ENCODE assay signal across 8 cellular contexts in the genomic region with DNA sequence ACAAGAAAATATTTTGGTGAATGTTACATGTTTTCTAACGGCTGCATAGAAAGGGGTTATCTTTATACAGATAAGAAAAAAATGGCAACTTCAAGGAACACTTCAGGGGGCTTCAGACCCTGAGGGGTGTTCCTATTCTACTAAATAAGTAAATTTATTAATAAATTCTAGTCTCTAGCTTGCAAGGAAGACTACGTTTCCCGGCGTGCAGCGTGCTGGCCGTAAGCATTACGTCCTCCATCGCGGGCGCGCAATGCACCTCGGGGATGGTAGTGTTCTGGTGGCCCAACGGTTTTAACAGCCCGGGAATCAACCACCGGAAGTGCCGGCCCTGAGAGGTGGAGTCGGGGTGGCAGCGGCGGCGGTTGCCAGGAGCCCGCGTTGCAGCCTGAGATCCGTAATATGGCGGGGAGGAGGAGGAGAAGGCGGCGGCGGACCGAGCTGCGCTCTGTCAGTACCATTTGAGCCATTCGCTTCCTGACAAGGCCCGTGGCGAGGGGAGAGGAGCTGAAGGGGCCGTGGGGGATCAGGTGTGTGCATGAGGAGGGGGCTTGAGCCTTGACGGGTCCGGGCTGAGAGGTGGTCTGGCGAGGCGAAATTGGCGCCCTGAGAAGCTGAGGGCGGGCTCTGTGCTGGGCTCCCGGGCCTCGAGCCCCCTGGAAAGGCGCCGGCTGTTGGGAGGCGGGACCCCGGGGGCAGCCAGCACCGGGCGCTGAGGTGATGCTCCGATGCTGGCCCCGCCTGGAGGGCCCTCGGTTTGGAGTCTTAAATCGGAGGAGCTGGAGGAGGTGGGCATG. TPM values are rescaled to one million over a fixed set of nuclear protein-coding genes. Genes with fewer than 3 reads are reported as not detected.
DNase-seq lines count a peak whose midpoint lies in the region; ATAC-seq, FAIRE-seq and TF ChIP-seq lines count a peak whose summit lies in the region.

A gene with protein sequence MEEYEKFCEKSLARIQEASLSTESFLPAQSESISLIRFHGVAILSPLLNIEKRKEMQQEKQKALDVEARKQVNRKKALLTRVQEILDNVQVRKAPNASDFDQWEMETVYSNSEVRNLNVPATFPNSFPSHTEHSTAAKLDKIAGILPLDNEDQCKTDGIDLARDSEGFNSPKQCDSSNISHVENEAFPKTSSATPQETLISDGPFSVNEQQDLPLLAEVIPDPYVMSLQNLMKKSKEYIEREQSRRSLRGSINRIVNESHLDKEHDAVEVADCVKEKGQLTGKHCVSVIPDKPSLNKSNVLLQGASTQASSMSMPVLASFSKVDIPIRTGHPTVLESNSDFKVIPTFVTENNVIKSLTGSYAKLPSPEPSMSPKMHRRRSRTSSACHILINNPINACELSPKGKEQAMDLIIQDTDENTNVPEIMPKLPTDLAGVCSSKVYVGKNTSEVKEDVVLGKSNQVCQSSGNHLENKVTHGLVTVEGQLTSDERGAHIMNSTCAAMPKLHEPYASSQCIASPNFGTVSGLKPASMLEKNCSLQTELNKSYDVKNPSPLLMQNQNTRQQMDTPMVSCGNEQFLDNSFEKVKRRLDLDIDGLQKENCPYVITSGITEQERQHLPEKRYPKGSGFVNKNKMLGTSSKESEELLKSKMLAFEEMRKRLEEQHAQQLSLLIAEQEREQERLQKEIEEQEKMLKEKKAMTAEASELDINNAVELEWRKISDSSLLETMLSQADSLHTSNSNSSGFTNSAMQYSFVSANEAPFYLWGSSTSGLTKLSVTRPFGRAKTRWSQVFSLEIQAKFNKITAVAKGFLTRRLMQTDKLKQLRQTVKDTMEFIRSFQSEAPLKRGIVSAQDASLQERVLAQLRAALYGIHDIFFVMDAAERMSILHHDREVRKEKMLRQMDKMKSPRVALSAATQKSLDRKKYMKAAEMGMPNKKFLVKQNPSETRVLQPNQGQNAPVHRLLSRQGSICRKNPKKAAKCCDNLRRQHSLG (plus strand): TSS at position 384 of the 797 bp plus-strand sequence. CDS start 3,940 bp downstream, outside the sequence.

- H3K36me3 Mint-ChIP-seq in activated naive CD8-positive, alpha-beta T cell treated with anti-CD3 and anti-CD28 coated beads, Interleukin-2, amount 50 U/mL, for 24 hours (ENCODE audit: low read depth), result peaks cover 10% of the 10 kb centered on the region

- H3K36me3 ChIP-seq in cardiac muscle cell (peaks cover 6% of the 10 kb centered on the region), pancreas (peaks cover 0 to 13% (median 0%) of the 10 kb centered on the region in 3 donors), thyroid gland (peaks cover 0 to 6% of the 10 kb centered on the region in 2 donors)

- peak within 1 kb of the TSS; percentile 92 for H3K4me3 Mint-ChIP-seq in activated naive CD8-positive, alpha-beta T cell treated with anti-CD3 and anti-CD28 coated beads, Interleukin-2, amount 50 U/mL, for 24 hours

- H3K27me3 Mint-ChIP-seq in activated naive CD8-positive, alpha-beta T cell treated with anti-CD3 and anti-CD28 coated beads, Interleukin-2, amount 50 U/mL, for 24 hours, result no peaks in the 10 kb centered on the region

- peaks cover 11% of the 10 kb centered on the region for H3K4me1 ChIP-seq in cardiac muscle cell (ENCODE audit: low read depth)
- H3K4me1 ChIP-seq in pancreas, result peaks cover 11 to 22% (median 13%) of the 10 kb centered on the region in 3 donors
- peaks cover 24 to 36% of the 10 kb centered on the region in 2 donors for H3K4me1 ChIP-seq in thyroid gland

- 1% methylated on average over 47 to 51 of the region's 51 CpGs for WGBS in pancreas, 2 donors
- WGBS in thyroid gland, 2 donors, result 1% methylated on average over 37 to 41 of the region's 51 CpGs

- H3K27ac ChIP-seq in cardiac muscle cell (peak within 1 kb of the TSS; percentile 29), pancreas (peak within 1 kb of the TSS in 2 of 4 donors; percentile 24 to 38), thyroid gland (peak within 1 kb of the TSS in 1 of 3 donors; percentile 48)

- H3K9me3 ChIP-seq in cardiac muscle cell (ENCODE audit: low read depth), result no peaks in the 10 kb centered on the region
- no peaks in the 10 kb centered on the region for H3K9me3 ChIP-seq in pancreas
- no peaks in the 10 kb centered on the region for H3K9me3 ChIP-seq in thyroid gland

- H3K4me3 ChIP-seq in GM12865 (ENCODE audit: low read depth, low read length) (peak within 1 kb of the TSS; percentile 84), cardiac muscle cell (peak within 1 kb of the TSS; percentile 94), pancreas (peak within 1 kb of the TSS; percentile 87 to 93 (median 90)), thyroid gland (replicated peaks in 1 of 3) (peak within 1 kb of the TSS; percentile 54 to 91 (median 84))

- ATAC-seq in HG02798 (IDR thresholded peaks at IDR 0.05; ENCODE audit: poor library complexity, unreplicated experiment), result peak; percentile 73
- ATAC-seq in activated naive CD8-positive, alpha-beta T cell treated with anti-CD3 and anti-CD28 coated beads, Interleukin-2, amount 50 U/mL, for 24 hours, result peak; percentile 87
- ATAC-seq in pancreas, result peak; percentile 81 to 91 (median 87)

- H3K27me3 ChIP-seq in cardiac muscle cell (no peaks in the 10 kb centered on the region), pancreas (no peaks in the 10 kb centered on the region), thyroid gland (no peaks in the 10 kb centered on the region)

- intact Hi-C loops in pancreas (cut with DNase I), result no loop called here
- intact Hi-C loops in thyroid gland (cut with DNase I), result loop anchor here (5.0 kb wide), 1 partner anchor 34 kb away; the partner anchor contains the start of gene VPS35L

- no peaks in the 10 kb centered on the region for H3K9me3 Mint-ChIP-seq in activated naive CD8-positive, alpha-beta T cell treated with anti-CD3 and anti-CD28 coated beads, Interleukin-2, amount 50 U/mL, for 24 hours

- FAIRE-seq in pancreas (lab: Jason Lieb, UNC), result peak; percentile 89

- TF ChIP-seq CTCF in GM12865 (IDR thresholded peaks at IDR 0.05; ENCODE audit: insufficient read depth, low read depth, low read length, missing control alignments) (no peak), cardiac muscle cell (IDR thresholded peaks at IDR 0.05; ENCODE audit: low read depth, low read length) (no peak), pancreas (IDR thresholded peaks at IDR 0.05) (no peak), thyroid gland (IDR thresholded peaks at IDR 0.05) (no peak)

- peak; percentile 97 for DNase-seq in GM12865 (ENCODE audit: low read depth)
- DNase-seq in NCI-H1436 (lab: John Stamatoyannopoulos, UW), result peak; percentile 94
- DNase-seq in T follicular helper cell (ENCODE audit: low read depth), result peak; percentile 94
- peak; percentile 92 for DNase-seq in activated naive CD8-positive, alpha-beta T cell treated with anti-CD3 and anti-CD28 coated beads, Interleukin-2, amount 50 U/mL, for 24 hours
- DNase-seq in cardiac muscle cell (ENCODE audit: low read depth in 1 of 2, low spot score in 1 of 2), result peak; percentile 97 to 98
- DNase-seq in pancreas, result peak; percentile 93 to 98 (median 95)
- DNase-seq in thyroid gland, result peak; percentile 98 to 99

- H3K27ac Mint-ChIP-seq in activated naive CD8-positive, alpha-beta T cell treated with anti-CD3 and anti-CD28 coated beads, Interleukin-2, amount 50 U/mL, for 24 hours, result peak within 1 kb of the TSS; percentile 86

- peaks cover 46% of the 10 kb centered on the region for H3K4me1 Mint-ChIP-seq in activated naive CD8-positive, alpha-beta T cell treated with anti-CD3 and anti-CD28 coated beads, Interleukin-2, amount 50 U/mL, for 24 hours

- TF ChIP-seq POLR2A in thyroid gland (IDR thresholded peaks at IDR 0.05), result peak in 1 of 2 donors; percentile 76

RNA-seq across cellular contexts. Expression of the gene that starts here (rescaled TPM):
- total RNA-seq in cardiac muscle cell (6.4 and 11.7 TPM in 2 replicates), pancreas (1 to 10 TPM; 4.3 to 7.9 (median 5.4) TPM), thyroid gland (10 to 100 TPM; 19.5 to 27.8 (median 24.0) TPM)
- polyA plus RNA-seq in cardiac muscle cell (8.6 and 11.9 TPM in 2 replicates), pancreas (1 to 10 TPM; 2.7 to 4.8 TPM)
